23 cellular contexts compared by ENCODE assay signal in the genomic region with DNA sequence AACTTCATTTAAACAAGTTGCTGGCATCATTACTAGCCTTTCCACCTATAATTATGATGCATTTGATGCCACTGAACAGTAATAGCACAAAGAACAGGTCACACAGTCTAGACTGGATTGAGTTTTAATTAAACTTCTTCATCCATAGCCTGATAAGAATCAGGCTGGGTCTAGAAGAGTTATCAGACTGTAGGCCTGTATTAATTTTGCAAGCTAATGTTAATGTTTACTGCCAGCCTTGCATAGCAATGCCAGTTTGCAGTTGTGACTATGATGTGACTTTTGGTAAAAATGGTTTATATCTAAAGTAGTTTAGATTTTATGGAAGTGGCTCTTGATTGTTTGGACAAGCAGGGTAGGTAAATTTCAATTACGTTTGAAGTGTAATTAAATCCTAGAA.
"Had no signal": no experiment of that assay in that cellular context is flagged by ENCODE, and none has a peak within 500 bp of the region (broad histone marks: within the 10 kb centered on the region; RNA-seq: fewer than 3 reads in every experiment).

No MANE protein-coding gene starts in this region.

- FAIRE-seq: HepG2, K562 had no signal

- H3K27ac ChIP-seq: SJCRH30 had no signal

- H3K4me3 ChIP-seq: K562, MG63, SJCRH30 had no signal

- H3K36me3 ChIP-seq: MG63, SJCRH30 had no signal

- DNase-seq: MG63; NCI-H1092; NCI-H1105 treated with DMSO at 0.1 percent for 48 hours; NCI-H1417 treated with DMSO at 0.1 percent for 48 hours; NCI-H146; NCI-H1694 treated with DMSO at 0.1 percent for 48 hours; NCI-H1930; NCI-H2081; NCI-H2107; NCI-H345; NCI-H446 treated with DMSO at 0.1 percent for 48 hours; NCI-H510A treated with DMSO at 0.1 percent for 48 hours; NCI-H526; NK-92 treated with Interleukin-12 subunit alpha and Interleukin-12 subunit beta, amount 100 ng/mL, for 24 hours; PC-3; SHP77 treated with DMSO at 0.1 percent for 48 hours; SJCRH30; T-helper 1 cell had no signal

- H3K9me3 ChIP-seq: MG63, SJCRH30 had no signal

- H3K27me3 ChIP-seq: MG63 had no signal

- H3K4me1 ChIP-seq: SJCRH30 had no signal

- ATAC-seq: HepG2, K562, Panc1, PC-3, Right ventricle myocardium inferior, SK-N-SH treated with all-trans-retinoic acid at 6 μM for 48 hours had no signal
